In the genomic region with DNA sequence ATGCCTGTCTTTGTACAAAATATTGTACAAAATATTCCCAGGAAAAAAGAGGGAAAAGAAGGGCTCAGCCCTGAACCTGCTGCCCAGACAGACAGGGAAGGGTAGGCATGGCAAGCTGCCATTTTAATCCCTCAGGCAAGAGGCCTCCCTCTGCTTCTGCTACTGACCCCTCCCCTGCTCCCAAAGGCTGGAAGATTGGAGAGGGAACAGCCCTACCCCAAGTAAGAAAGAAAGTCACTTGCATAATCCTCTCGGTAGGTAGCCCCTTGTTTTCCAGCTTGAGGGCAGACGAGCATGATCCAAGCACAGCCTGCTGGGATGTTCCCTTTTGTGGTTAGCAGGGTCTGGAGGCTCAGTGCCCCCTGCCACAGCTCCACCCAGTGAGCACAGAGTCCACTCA, we compare ENCODE assay signal across 19 cellular contexts.
"Had no signal": no experiment of that assay in that cellular context is flagged by ENCODE, and none has a peak within 500 bp of the region (broad histone marks: within the 10 kb centered on the region; RNA-seq: fewer than 3 reads in every experiment).

No MANE protein-coding gene starts in this region.

- H3K27me3 ChIP-seq: gastrocnemius medialis, stomach had no signal

- H3K27ac ChIP-seq: gastrocnemius medialis, lower lobe of right lung, stomach had no signal

- H3K4me3 ChIP-seq: gastrocnemius medialis, lower lobe of right lung, stomach had no signal

- H3K9me3 ChIP-seq: gastrocnemius medialis, lower lobe of right lung, stomach had no signal

- H3K27ac Mint-ChIP-seq: activated CD4-positive, alpha-beta memory T cell treated with anti-CD3 and anti-CD28 coated beads, Interleukin-2, amount 10 ng/mL, durations not matched to agents 7 days and 5 days; activated T-helper 2 cell treated with anti-CD3 and anti-CD28 coated beads, Interferon-gamma antibody, Interleukin-2, Interleukin-4, amounts not matched to agents 10 μg/mL and 5 μg/mL and 100 μg/mL, durations not matched to agents 14 hours and 24 hours and 36 hours; natural killer cell treated with Interleukin-12 subunit alpha and Interleukin-12 subunit beta and Interleukin-15 and Interleukin-18, amount 100 ng/mL, for 72 hours; T-cell had no signal

- H3K4me3 Mint-ChIP-seq: activated CD4-positive, alpha-beta memory T cell treated with anti-CD3 and anti-CD28 coated beads, Interleukin-2, amount 10 ng/mL, durations not matched to agents 7 days and 5 days; natural killer cell treated with Interleukin-12 subunit alpha and Interleukin-12 subunit beta and Interleukin-15 and Interleukin-18, amount 100 ng/mL, for 72 hours; T-cell had no signal

- H3K36me3 Mint-ChIP-seq: natural killer cell treated with Interleukin-12 subunit alpha and Interleukin-12 subunit beta and Interleukin-15 and Interleukin-18, amount 100 ng/mL, for 72 hours; T-cell had no signal

- DNase-seq: activated CD4-positive, alpha-beta memory T cell treated with anti-CD3 and anti-CD28 coated beads, Interleukin-2, amount 10 ng/mL, durations not matched to agents 7 days and 5 days; activated CD4-positive, alpha-beta T cell treated with anti-CD3 and anti-CD28 coated beads for 48 hours; activated CD4-positive, CD25-positive, alpha-beta regulatory T cell; activated naive CD4-positive, alpha-beta T cell treated with Interleukin-2 at 50 U/mL for 16 hours; activated T-cell treated with anti-CD3 and anti-CD28 coated beads, Interleukin-2, amount 50 U/mL, for 1 hour; cortex of kidney; effector CD4-positive, alpha-beta T cell; gastrocnemius medialis; left cardiac atrium; lower lobe of right lung; occipital lobe; retina; stimulated activated CD4-positive, alpha-beta T cell treated with anti-CD3 and anti-CD28 coated beads, Interleukin-2, amount 100 ng/mL, for 48 hours; stomach; T-cell; trophoblast cell had no signal

- H3K27me3 Mint-ChIP-seq: activated CD4-positive, alpha-beta memory T cell treated with anti-CD3 and anti-CD28 coated beads, Interleukin-2, amount 10 ng/mL, durations not matched to agents 7 days and 5 days; natural killer cell treated with Interleukin-12 subunit alpha and Interleukin-12 subunit beta and Interleukin-15 and Interleukin-18, amount 100 ng/mL, for 72 hours had no signal

- ATAC-seq: esophagus mucosa; gastrocnemius medialis; lower lobe of right lung; natural killer cell treated with Interleukin-12 subunit alpha and Interleukin-12 subunit beta and Interleukin-15 and Interleukin-18, amount 100 ng/mL, for 72 hours; T-cell had no signal

- H3K9me3 Mint-ChIP-seq: activated CD4-positive, alpha-beta memory T cell treated with anti-CD3 and anti-CD28 coated beads, Interleukin-2, amount 10 ng/mL, durations not matched to agents 7 days and 5 days; activated T-helper 2 cell treated with anti-CD3 and anti-CD28 coated beads, Interferon-gamma antibody, Interleukin-2, Interleukin-4, amounts not matched to agents 10 μg/mL and 5 μg/mL and 100 μg/mL, durations not matched to agents 14 hours and 24 hours and 36 hours; natural killer cell treated with Interleukin-12 subunit alpha and Interleukin-12 subunit beta and Interleukin-15 and Interleukin-18, amount 100 ng/mL, for 72 hours; T-cell had no signal
